In genomic region chr12:124573839-124574786, GRCh38 we compare ENCODE assay signal across 25 cellular contexts. TPM values are rescaled to one million over a fixed set of nuclear protein-coding genes. Genes with fewer than 3 reads are reported as not detected.
A peak's percentile ranks its signal among the peaks of the same experiment; 100 is the strongest.
DNase-seq lines count a peak whose midpoint lies in the region; ATAC-seq and TF ChIP-seq lines count a peak whose summit lies in the region.
"Had no signal": no experiment of that assay in that cellular context is flagged by ENCODE, and none has a peak within 500 bp of the region (broad histone marks: within the 10 kb centered on the region; RNA-seq: fewer than 3 reads in every experiment).

No MANE protein-coding gene starts in this region.

- peaks cover 5% of the 10 kb centered on the region; the same call in 1 of the 2 replicates for H3K36me3 Mint-ChIP-seq in WTC11
- H3K36me3 Mint-ChIP-seq: activated naive CD4-positive, alpha-beta T cell treated with anti-CD3 and anti-CD28 coated beads, Interleukin-2, amount 50 U/mL, for 24 hours; CD4-positive, alpha-beta memory T cell; stimulated activated memory B cell treated with anti-CD40 and anti-IgM and Interleukin-4, amounts not matched to agents 10 μg/mL and 1 μg/mL and 100 μg/mL, for 72 hours had no signal

- 82% methylated on average over 18 of the region's 18 CpGs for WGBS in HUES64
- no CpG with 5 or more reads among the region's 18 CpGs for WGBS in mesendoderm (ENCODE audit: extremely low coverage, insufficient coverage, low lambda C conversion rate)

- H2BK15ac ChIP-seq in mesendoderm (replicated peaks; ENCODE audit: low read depth): no peak overlapping the region

- H4K20me1 ChIP-seq in BLaER1 treated with 17β-estradiol and CSF1 and Interleukin-3, amounts not matched to agents 10 nM and 100 nM: no peaks in the 10 kb centered on the region; a peak in 1 of 22 replicates

- peak overlapping the region; percentile 25 for H3K56ac ChIP-seq in mesendoderm (ENCODE audit: low read length)

- H3K18ac ChIP-seq in mesendoderm (ENCODE audit: low read length): no peak overlapping the region

- H3K79me1 ChIP-seq in mesendoderm (ENCODE audit: low read length): no peaks in the 10 kb centered on the region

- H3K27me3 Mint-ChIP-seq in WTC11 (ENCODE audit: low read depth): no peaks in the 10 kb centered on the region; the same call in 1 of the 2 replicates
- H3K27me3 Mint-ChIP-seq: activated naive CD4-positive, alpha-beta T cell treated with anti-CD3 and anti-CD28 coated beads, Interleukin-2, amount 50 U/mL, for 24 hours; CD4-positive, alpha-beta memory T cell had no signal

- peaks cover 41% of the 10 kb centered on the region for H3K4me1 Mint-ChIP-seq in WTC11
- H3K4me1 Mint-ChIP-seq: activated naive CD4-positive, alpha-beta T cell treated with anti-CD3 and anti-CD28 coated beads, Interleukin-2, amount 50 U/mL, for 24 hours had no signal

- no peak for DNase-seq in WTC11 (ENCODE audit: low spot score)
- no peak for DNase-seq in mesendoderm
- DNase-seq in NCI-H128 (lab: John Stamatoyannopoulos, UW; ENCODE audit: unreplicated experiment): no peak
- DNase-seq in foreskin fibroblast: no peak
- DNase-seq: activated CD4-positive, alpha-beta T cell treated with anti-CD3 and anti-CD28 coated beads for 1 hour; CD4-positive, alpha-beta memory T cell; DMS153; foreskin melanocyte; GM23248; islet precursor cell; NCI-H1105; NCI-H2029 treated with DMSO at 0.1 percent for 48 hours; NCI-H510A; nucleus accumbens; retina had no signal

- H3K4me2 ChIP-seq in BLaER1 treated with 17β-estradiol and CSF1 and Interleukin-3, amounts not matched to agents 10 nM and 100 nM: peak overlapping the region; percentile 38 to 80 (median 66)
- no peak overlapping the region for H3K4me2 ChIP-seq in mesendoderm (ENCODE audit: low read length)
- H3K4me2 ChIP-seq: smooth muscle cell had no signal

- no peaks in the 10 kb centered on the region for H3K36me3 ChIP-seq in BLaER1 treated with 17β-estradiol and CSF1 and Interleukin-3, amounts not matched to agents 10 nM and 100 nM
- H3K36me3 ChIP-seq in HUES64 (ENCODE audit: insufficient read depth, low read length) (no peaks in the 10 kb centered on the region), mesendoderm (ENCODE audit: control insufficient read depth, insufficient read depth, low read length) (no peaks in the 10 kb centered on the region)
- H3K36me3 ChIP-seq: ascending aorta had no signal

- H4K5ac ChIP-seq in mesendoderm (ENCODE audit: low read length): no peak overlapping the region

- ATAC-seq in WTC11 (no peak), GM18861 (IDR thresholded peaks at IDR 0.05; ENCODE audit: unreplicated experiment) (no peak), GM18868 (IDR thresholded peaks at IDR 0.05; ENCODE audit: unreplicated experiment) (no peak)
- ATAC-seq: Right ventricle myocardium inferior; stimulated activated memory B cell treated with anti-CD40 and anti-IgM and Interleukin-4, amounts not matched to agents 10 μg/mL and 1 μg/mL and 100 μg/mL, for 72 hours had no signal

- no peak overlapping the region for H4K8ac ChIP-seq in mesendoderm (ENCODE audit: low read depth, low read length)

- H3K9me3 ChIP-seq in BLaER1 treated with 17β-estradiol and CSF1 and Interleukin-3, amounts not matched to agents 10 nM and 100 nM (replicated peaks in 1 of 11): peaks cover 8 to 12% (median 10%) of the 10 kb centered on the region in 11 experiments; a peak in 21 of 22 replicates
- peaks cover 9% of the 10 kb centered on the region; the same call in 1 of the 2 replicates for H3K9me3 ChIP-seq in HUES64 (ENCODE audit: insufficient read depth, low read depth, low read length)

- TF ChIP-seq CTCF in WTC11 (IDR thresholded peaks at IDR 0.05): no peak
- TF ChIP-seq CTCF in foreskin fibroblast (IDR thresholded peaks at IDR 0.05; ENCODE audit: low read depth, low read length): no peak

- peak overlapping the region in 6 of 11 experiments; percentile 40 to 63 (median 52); a peak in 10 of 22 replicates for H3K27ac ChIP-seq in BLaER1 treated with 17β-estradiol and CSF1 and Interleukin-3, amounts not matched to agents 10 nM and 100 nM
- H3K27ac ChIP-seq in HUES64 (ENCODE audit: low read depth, low read length): 0 out of 2 replicates have a peak overlapping the region, but pooled peaks have one; percentile 35
- H3K27ac ChIP-seq in mesendoderm (ENCODE audit: low read depth, low read length): no peak overlapping the region
- H3K27ac ChIP-seq: ascending aorta, GM23248 had no signal

- peaks cover 32 to 52% (median 44%) of the 10 kb centered on the region in 10 experiments for H3K4me1 ChIP-seq in BLaER1 treated with 17β-estradiol and CSF1 and Interleukin-3, amounts not matched to agents 10 nM and 100 nM
- H3K4me1 ChIP-seq in HUES64 (ENCODE audit: insufficient read depth, low read length) (peaks cover 25% of the 10 kb centered on the region), mesendoderm (ENCODE audit: control insufficient read depth, low read depth, low read length) (peaks cover 4% of the 10 kb centered on the region)

- no peak overlapping the region for H2BK120ac ChIP-seq in mesendoderm (ENCODE audit: low read depth, low read length)

- H3K9me3 Mint-ChIP-seq in WTC11: peaks cover 9% of the 10 kb centered on the region
- H3K9me3 Mint-ChIP-seq: activated naive CD4-positive, alpha-beta T cell treated with anti-CD3 and anti-CD28 coated beads, Interleukin-2, amount 50 U/mL, for 24 hours had no signal

- no peaks in the 10 kb centered on the region for H3K79me2 ChIP-seq in mesendoderm (ENCODE audit: control insufficient read depth, insufficient read depth, low read length)

- CTCF ChIA-PET in WTC11 (lab: Charles Lee): interaction anchor here (0.7 to 1.1 kb wide), 2 partner anchors 160 to 197 kb away, joined by 3 to 4 read pairs; no protein-coding TSS in a partner anchor

- 0 out of 22 replicates have a peak, but pooled peaks cover 0 to 9% (median 0%) of the 10 kb centered on the region in 11 experiments for H3K27me3 ChIP-seq in BLaER1 treated with 17β-estradiol and CSF1 and Interleukin-3, amounts not matched to agents 10 nM and 100 nM
- no peaks in the 10 kb centered on the region for H3K27me3 ChIP-seq in HUES64 (ENCODE audit: insufficient read depth, low read length)
- no peaks in the 10 kb centered on the region for H3K27me3 ChIP-seq in mesendoderm (ENCODE audit: insufficient read depth, low read length, poor library complexity)
- H3K27me3 ChIP-seq: ascending aorta had no signal

- H3K23ac ChIP-seq in mesendoderm (ENCODE audit: low read length): no peak overlapping the region

- POLR2A ChIA-PET in WTC11 (lab: Charles Lee): interaction anchor here (0.6 kb wide), 1 partner anchor 530 kb away, joined by 8 read pairs; no protein-coding TSS in a partner anchor

- H2BK5ac ChIP-seq in mesendoderm (ENCODE audit: low read length): no peak overlapping the region

- no peak overlapping the region for H3K4me3 Mint-ChIP-seq in WTC11
- H3K4me3 Mint-ChIP-seq: activated naive CD4-positive, alpha-beta T cell treated with anti-CD3 and anti-CD28 coated beads, Interleukin-2, amount 50 U/mL, for 24 hours; CD4-positive, alpha-beta memory T cell; stimulated activated memory B cell treated with anti-CD40 and anti-IgM and Interleukin-4, amounts not matched to agents 10 μg/mL and 1 μg/mL and 100 μg/mL, for 72 hours had no signal

- peak overlapping the region in 9 of 11 experiments; percentile 14 to 54 (median 31); a peak in 10 of 22 replicates for H3K9ac ChIP-seq in BLaER1 treated with 17β-estradiol and CSF1 and Interleukin-3, amounts not matched to agents 10 nM and 100 nM
- H3K9ac ChIP-seq in HUES64 (ENCODE audit: low read depth, low read length) (no peak overlapping the region), mesendoderm (ENCODE audit: low read length) (no peak overlapping the region)
- H3K9ac ChIP-seq: GM23248 had no signal

- no peak overlapping the region for H3K4ac ChIP-seq in mesendoderm (ENCODE audit: low read depth, low read length)

- no peak overlapping the region for H2AK5ac ChIP-seq in mesendoderm (ENCODE audit: low read length)

- no peak overlapping the region for H3K4me3 ChIP-seq in BLaER1 treated with 17β-estradiol and CSF1 and Interleukin-3, amounts not matched to agents 10 nM and 100 nM
- no peak overlapping the region for H3K4me3 ChIP-seq in HUES64 (ENCODE audit: low read length)
- no peak overlapping the region for H3K4me3 ChIP-seq in mesendoderm (ENCODE audit: low read length)
- no peak overlapping the region for H3K4me3 ChIP-seq in foreskin fibroblast (ENCODE audit: low read depth in 1 of 2, low read length in 2 of 2)
- H3K4me3 ChIP-seq: ascending aorta, GM23248, lung, smooth muscle cell had no signal

- H3K27ac Mint-ChIP-seq in WTC11: peak overlapping the region; percentile 60
- H3K27ac Mint-ChIP-seq: activated naive CD4-positive, alpha-beta T cell treated with anti-CD3 and anti-CD28 coated beads, Interleukin-2, amount 50 U/mL, for 24 hours; CD4-positive, alpha-beta memory T cell; stimulated activated memory B cell treated with anti-CD40 and anti-IgM and Interleukin-4, amounts not matched to agents 10 μg/mL and 1 μg/mL and 100 μg/mL, for 72 hours had no signal

TF ChIP-seq in WTC11, 78 proteins besides CTCF, POLR2A, EP300 and RAD21 (continues in another document):
- TF ChIP-seq JAZF1 (CRISPR knock-in tag; IDR thresholded peaks at IDR 0.05): no peak
- TF ChIP-seq FOXP4 (CRISPR knock-in tag; IDR thresholded peaks at IDR 0.05): no peak
- no peak for TF ChIP-seq ZNF219 (CRISPR knock-in tag; IDR thresholded peaks at IDR 0.05; ENCODE audit: borderline replicate concordance)
- TF ChIP-seq USF2 (CRISPR knock-in tag; IDR thresholded peaks at IDR 0.05): no peak

RNA-seq across cellular contexts. Expression of gene NCOR2, which starts 6.7 kb away (rescaled TPM):
- 103 TPM for polyA plus RNA-seq in HUES64 (2013, experiment 1 of 2)
- 118 TPM for polyA plus RNA-seq in HUES64 (2013, experiment 2 of 2)
- 283 to 326 TPM (median 304 TPM) in 3 replicates for total RNA-seq in WTC11 (2021)
- polyA plus RNA-seq in mesendoderm (2013, experiment 1 of 2): 129 TPM
- polyA plus RNA-seq in mesendoderm (2013, experiment 2 of 2): 129 TPM

Comparison
In these comparisons a context has a peak if more than half of its experiments do, and no peak if none do; other contexts are left out.
1. H3K9ac ChIP-seq: peak in BLaER1 treated with 17β-estradiol and CSF1 and Interleukin-3, amounts not matched to agents 10 nM and 100 nM (9 of 11); none in HUES64 (single experiment) and mesendoderm (single experiment).